ENCODE assay signal across 8 cellular contexts in the genomic region with DNA sequence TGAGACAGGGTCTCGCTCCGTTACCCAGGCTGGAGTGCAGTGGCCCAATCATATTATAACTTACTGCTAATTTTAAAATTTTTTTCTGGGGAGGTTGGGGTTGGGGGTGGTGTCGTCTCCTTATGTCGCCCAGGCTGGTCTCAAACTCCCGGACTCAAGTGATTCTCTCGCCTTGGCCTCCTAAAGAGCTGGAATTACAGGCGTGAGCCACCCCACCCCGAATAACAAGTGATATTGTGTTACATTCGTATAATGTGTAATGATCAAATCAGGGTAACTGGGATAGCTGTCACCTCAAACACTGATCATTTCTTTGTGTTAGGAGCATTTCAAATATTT. TPM values are rescaled to one million over a fixed set of nuclear protein-coding genes. Genes with fewer than 3 reads are reported as not detected.
A peak's percentile ranks its signal among the peaks of the same experiment; 100 is the strongest.
DNase-seq lines count a peak whose midpoint lies in the region; ATAC-seq and TF ChIP-seq lines count a peak whose summit lies in the region.

No MANE protein-coding gene starts in this region.

- no peak overlapping the region for H3K4me3 ChIP-seq in mammary epithelial cell (replicated peaks in 1 of 3; ENCODE audit: insufficient read depth in 1 of 3, low read depth in 2 of 3, low read length in 3 of 3)

- H3K27me3 Mint-ChIP-seq in MCF 10A (ENCODE audit: insufficient read depth, unreplicated experiment) (no peaks in the 10 kb centered on the region), WTC11 (ENCODE audit: low read depth) (no peaks in the 10 kb centered on the region), type B pancreatic cell (peaks cover 14% of the 10 kb centered on the region)

- no peak for TF ChIP-seq CTCF in MCF 10A (IDR thresholded peaks at IDR 0.05; ENCODE audit: unreplicated experiment)
- TF ChIP-seq CTCF in mammary epithelial cell (conservative IDR thresholded peaks at IDR 0.05 in 1 of 2, IDR thresholded peaks at IDR 0.05 in 1 of 2; ENCODE audit: extremely low read depth in 1 of 2, insufficient read depth in 1 of 2, low read depth in 1 of 2, low read length in 2 of 2) = no peak
- no peak for TF ChIP-seq CTCF in WTC11 (IDR thresholded peaks at IDR 0.05)
- no peak for TF ChIP-seq CTCF in type B pancreatic cell (conservative IDR thresholded peaks at IDR 0.05)

- ATAC-seq in WTC11 (no peak), HG03097 (IDR thresholded peaks at IDR 0.05; ENCODE audit: low FRiP score, unreplicated experiment) (no peak), GM19351 (IDR thresholded peaks at IDR 0.05; ENCODE audit: unreplicated experiment) (no peak)

- in situ Hi-C loops in mammary epithelial cell (cut with MboI; ENCODE audit: low sequenced_read_pairs in 2 of 2) = loop anchor here in 1 of 2 donors (10.0 kb wide), 1 partner anchor 65 kb away; no protein-coding TSS in a partner anchor

- WGBS in mammary epithelial cell (ENCODE audit: low coverage, missing lambda C conversion rate) = 81% methylated on average over 9 of the region's 9 CpGs

- no peaks in the 10 kb centered on the region for H3K36me3 ChIP-seq in mammary epithelial cell (ENCODE audit: insufficient read depth, low read length)

- intact Hi-C loops in MCF 10A (cut with micrococcal nuclease) (loop anchor here (2.0 kb wide), 1 partner anchor 25 kb away; no protein-coding TSS in a partner anchor), mammary epithelial cell (cut with micrococcal nuclease) (loop anchor here (1.0 kb wide), 2 partner anchors 16 to 24 kb away; a partner anchor contains a TSS)

- H3K36me3 Mint-ChIP-seq in MCF 10A (ENCODE audit: insufficient read depth, unreplicated experiment) (peaks cover 15% of the 10 kb centered on the region), WTC11 (no peaks in the 10 kb centered on the region), type B pancreatic cell (peaks cover 4% of the 10 kb centered on the region)

- no TSS peak for BruUV-seq in MCF 10A (replicated peaks; lab: Mats Ljungman, UMichigan)
- no TSS peak for BruUV-seq in mammary epithelial cell (replicated peaks; lab: Mats Ljungman, UMichigan)

- H3K27ac ChIP-seq in mammary epithelial cell (ENCODE audit: insufficient read depth, low read depth, low read length) = no peak overlapping the region

- CTCF ChIA-PET in MCF 10A (lab: Yijun Ruan, JAX) = interaction anchor here (0.8 to 1.7 kb wide), 3 partner anchors 8 to 152 kb away, joined by 3 to 8 read pairs (median 6); no protein-coding TSS in a partner anchor
- CTCF ChIA-PET in mammary epithelial cell (lab: Charles Lee; ENCODE audit: low non-redundant PET) = no interaction called here
- CTCF ChIA-PET in WTC11 (lab: Charles Lee) = interaction anchor here (0.6 to 1.5 kb wide), 7 partner anchors 8 to 380 kb away, joined by 3 to 6 read pairs (median 4); no protein-coding TSS in a partner anchor

- H3K27me3 ChIP-seq in mammary epithelial cell (ENCODE audit: insufficient read depth, low read length) = no peaks in the 10 kb centered on the region

- H3K27ac Mint-ChIP-seq in MCF 10A (ENCODE audit: low read depth, unreplicated experiment) (peak overlapping the region; percentile 84), WTC11 (no peak overlapping the region), type B pancreatic cell (peak overlapping the region; percentile 95)

- H3K9me3 ChIP-seq in mammary epithelial cell (replicated peaks; ENCODE audit: insufficient read depth, low read length) = no peaks in the 10 kb centered on the region

- H2AFZ ChIP-seq in mammary epithelial cell (ENCODE audit: low read depth, low read length) = no peak overlapping the region

- peaks cover 7% of the 10 kb centered on the region for H3K4me1 ChIP-seq in mammary epithelial cell (ENCODE audit: insufficient read depth, low read length)

- no peak overlapping the region for H3K9ac ChIP-seq in mammary epithelial cell (ENCODE audit: insufficient read depth, low read length)

- peak overlapping the region; percentile 86 for H3K4me3 Mint-ChIP-seq in MCF 10A (ENCODE audit: unreplicated experiment)
- peak overlapping the region; percentile 83 for H3K4me3 Mint-ChIP-seq in WTC11
- H3K4me3 Mint-ChIP-seq in type B pancreatic cell = peak overlapping the region; percentile 91

- H3K4me2 ChIP-seq in mammary epithelial cell (ENCODE audit: insufficient read depth, low read depth, low read length) = no peak overlapping the region

- H3K9me3 Mint-ChIP-seq in MCF 10A (ENCODE audit: unreplicated experiment) (no peaks in the 10 kb centered on the region), WTC11 (no peaks in the 10 kb centered on the region), type B pancreatic cell (no peaks in the 10 kb centered on the region)

- dilution Hi-C loops in mammary epithelial cell (cut with HindIII; ENCODE audit: low sequenced_read_pairs) = no loop called here

- no peaks in the 10 kb centered on the region for H4K20me1 ChIP-seq in mammary epithelial cell (ENCODE audit: insufficient read depth, low read length)

- POLR2A ChIA-PET in MCF 10A (lab: Yijun Ruan, JAX) = interaction anchor here (0.6 to 2.6 kb wide), 10 partner anchors 8 to 820 kb away, joined by 3 to 84 read pairs (median 6); a partner anchor contains a TSS
- POLR2A ChIA-PET in WTC11 (lab: Charles Lee) = interaction anchor here (0.8 to 1.6 kb wide), 6 partner anchors 10 to 45 kb away, joined by 3 to 16 read pairs (median 6); a partner anchor contains a TSS

- DNase-seq in MCF 10A (ENCODE audit: unreplicated experiment) (no peak), mammary epithelial cell (no peak), WTC11 (ENCODE audit: low spot score) (no peak), left kidney (ENCODE audit: low read depth, low spot score) (peak; percentile 43), type B pancreatic cell (ENCODE audit: extremely low spot score, unreplicated experiment) (no peak), NCI-H1417 treated with DMSO at 0.1 percent for 48 hours (lab: John Stamatoyannopoulos, UW) (no peak)

- H3K79me2 ChIP-seq in mammary epithelial cell (ENCODE audit: insufficient read depth, low read length) = no peaks in the 10 kb centered on the region

- H3K4me1 Mint-ChIP-seq in MCF 10A (ENCODE audit: insufficient read depth, unreplicated experiment) (peaks cover 6% of the 10 kb centered on the region), WTC11 (peaks cover 8% of the 10 kb centered on the region), type B pancreatic cell (ENCODE audit: unreplicated experiment) (peaks cover 5% of the 10 kb centered on the region)

TF ChIP-seq in WTC11, 78 proteins besides CTCF, POLR2A, EP300 and RAD21:
- TF ChIP-seq, protein P1, sequence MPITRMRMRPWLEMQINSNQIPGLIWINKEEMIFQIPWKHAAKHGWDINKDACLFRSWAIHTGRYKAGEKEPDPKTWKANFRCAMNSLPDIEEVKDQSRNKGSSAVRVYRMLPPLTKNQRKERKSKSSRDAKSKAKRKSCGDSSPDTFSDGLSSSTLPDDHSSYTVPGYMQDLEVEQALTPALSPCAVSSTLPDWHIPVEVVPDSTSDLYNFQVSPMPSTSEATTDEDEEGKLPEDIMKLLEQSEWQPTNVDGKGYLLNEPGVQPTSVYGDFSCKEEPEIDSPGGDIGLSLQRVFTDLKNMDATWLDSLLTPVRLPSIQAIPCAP (CRISPR knock-in tag; IDR thresholded peaks at IDR 0.05) = no peak
- TF ChIP-seq, protein P2, sequence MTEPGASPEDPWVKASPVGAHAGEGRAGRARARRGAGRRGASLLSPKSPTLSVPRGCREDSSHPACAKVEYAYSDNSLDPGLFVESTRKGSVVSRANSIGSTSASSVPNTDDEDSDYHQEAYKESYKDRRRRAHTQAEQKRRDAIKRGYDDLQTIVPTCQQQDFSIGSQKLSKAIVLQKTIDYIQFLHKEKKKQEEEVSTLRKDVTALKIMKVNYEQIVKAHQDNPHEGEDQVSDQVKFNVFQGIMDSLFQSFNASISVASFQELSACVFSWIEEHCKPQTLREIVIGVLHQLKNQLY (CRISPR knock-in tag; IDR thresholded peaks at IDR 0.05) = no peak
- TF ChIP-seq, protein P3, sequence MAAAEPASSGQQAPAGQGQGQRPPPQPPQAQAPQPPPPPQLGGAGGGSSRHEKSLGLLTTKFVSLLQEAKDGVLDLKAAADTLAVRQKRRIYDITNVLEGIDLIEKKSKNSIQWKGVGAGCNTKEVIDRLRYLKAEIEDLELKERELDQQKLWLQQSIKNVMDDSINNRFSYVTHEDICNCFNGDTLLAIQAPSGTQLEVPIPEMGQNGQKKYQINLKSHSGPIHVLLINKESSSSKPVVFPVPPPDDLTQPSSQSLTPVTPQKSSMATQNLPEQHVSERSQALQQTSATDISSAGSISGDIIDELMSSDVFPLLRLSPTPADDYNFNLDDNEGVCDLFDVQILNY (CRISPR knock-in tag; IDR thresholded peaks at IDR 0.05) = no peak
- TF ChIP-seq IRF2 (CRISPR knock-in tag; IDR thresholded peaks at IDR 0.05; ENCODE audit: borderline replicate concordance, low read depth) (no peak), RORB (CRISPR knock-in tag; IDR thresholded peaks at IDR 0.05) (peak; percentile 92)

RNA-seq across cellular contexts. Expression of a gene that starts 16.2 kb away (rescaled TPM):
- total RNA-seq in MCF 10A (2022) (120 and 132 TPM in 2 replicates), mammary epithelial cell (100 to 1,000 TPM in 1 of 2 donors, 10 to 100 TPM in 1; 63.7 to 168 TPM), WTC11 (2021) (426 to 466 TPM (median 431 TPM) in 3 replicates), type B pancreatic cell (ENCODE audit: low replicate concordance) (99.6 and 211 TPM in 2 replicates)
- polyA plus RNA-seq in mammary epithelial cell = 263 TPM
- 483 TPM for polyA minus RNA-seq in mammary epithelial cell

RNA-seq across cellular contexts. Expression of a gene that starts 23.0 kb away (rescaled TPM):
- total RNA-seq in MCF 10A (2022) (9.5 and 12.9 TPM in 2 replicates), mammary epithelial cell (1 to 10 TPM; 7.0 to 7.2 TPM), WTC11 (2021) (27.4 to 29.5 TPM (median 28.2 TPM) in 3 replicates), type B pancreatic cell (ENCODE audit: low replicate concordance) (8.1 and 8.8 TPM in 2 replicates)
- 9.9 TPM for polyA plus RNA-seq in mammary epithelial cell
- polyA minus RNA-seq in mammary epithelial cell = 2.3 TPM
